28 cellular contexts compared by ENCODE assay signal in genomic region chr3:133948131-133948810, GRCh38. TPM values are rescaled to one million over a fixed set of nuclear protein-coding genes. Genes with fewer than 3 reads are reported as not detected.
A peak's percentile ranks its signal among the peaks of the same experiment; 100 is the strongest.
DNase-seq lines count a peak whose midpoint lies in the region; ATAC-seq and TF ChIP-seq lines count a peak whose summit lies in the region.
"Had no signal": no experiment of that assay in that cellular context is flagged by ENCODE, and none has a peak within 500 bp of the region (broad histone marks: within the 10 kb centered on the region; RNA-seq: fewer than 3 reads in every experiment).

No MANE protein-coding gene starts in this region.

- TF ChIP-seq POLR2A in stomach (IDR thresholded peaks at IDR 0.05), result no peak

- H3K27me3 ChIP-seq in stomach, result no peaks in the 10 kb centered on the region
- H3K27me3 ChIP-seq: colonic mucosa, hepatocyte had no signal

- 72 to 95% (median 79%) methylated on average over 7 to 9 of the region's 9 CpGs for WGBS in stomach, 5 donors

- no peaks in the 10 kb centered on the region for H3K36me3 ChIP-seq in stomach
- H3K36me3 ChIP-seq: colonic mucosa had no signal

- no peak for TF ChIP-seq EP300 in stomach (IDR thresholded peaks at IDR 0.05)

- peaks cover 20 to 35% (median 28%) of the 10 kb centered on the region in 4 donors for H3K4me1 ChIP-seq in stomach
- H3K4me1 ChIP-seq: colonic mucosa had no signal

- peak overlapping the region in 3 of 5 donors; percentile 15 to 47 (median 46) for H3K27ac ChIP-seq in stomach
- H3K27ac ChIP-seq: colonic mucosa, hepatocyte had no signal

- H3K4me3 ChIP-seq in iPS-18c (ENCODE audit: insufficient read depth, low read depth, low read length), result 0 out of 2 replicates have a peak overlapping the region, but pooled peaks have one; percentile 15
- H3K4me3 ChIP-seq in stomach, result no peak overlapping the region
- H3K4me3 ChIP-seq: colonic mucosa, hepatocyte had no signal

- H3K9me3 ChIP-seq in iPS-18c (ENCODE audit: control insufficient read depth, insufficient read depth, low read length) (peaks cover 3% of the 10 kb centered on the region), stomach (peaks cover 0 to 8% (median 0%) of the 10 kb centered on the region in 4 donors)
- H3K9me3 ChIP-seq: colonic mucosa had no signal

- intact Hi-C loops in stomach (cut with DNase I; ENCODE audit: low total_unique reads), result no loop called here

- no peak for TF ChIP-seq CTCF in stomach (IDR thresholded peaks at IDR 0.05)

- ATAC-seq in esophagus mucosa (peak; percentile 7), HG02870 (IDR thresholded peaks at IDR 0.05; ENCODE audit: unreplicated experiment) (no peak)
- ATAC-seq: activated CD8-positive, alpha-beta memory T cell treated with anti-CD3 and anti-CD28 coated beads, Interleukin-2, amount 10 ng/mL, durations not matched to agents 7 days and 5 days; activated T-cell treated with anti-CD3 and anti-CD28 coated beads, Interleukin-2, amount 50 U/mL, for 72 hours; left lobe of liver; naive thymus-derived CD8-positive, alpha-beta T cell; Panc1 had no signal

- DNase-seq in NCI-H69 (lab: John Stamatoyannopoulos, UW) (peak; percentile 39), stomach (no peak), GDM1 (lab: John Stamatoyannopoulos, UW) (no peak), NCI-H82 treated with DMSO at 0.1 percent for 48 hours (lab: John Stamatoyannopoulos, UW; ENCODE audit: unreplicated experiment) (no peak)
- DNase-seq: activated B cell treated with CpG ODN at 0.5 μM for 24 hours; activated CD4-positive, alpha-beta T cell treated with anti-CD3 and anti-CD28 coated beads, Interleukin-2, amount 50 U/mL, for 1 hour; activated CD8-positive, alpha-beta memory T cell treated with anti-CD3 and anti-CD28 coated beads, Interleukin-2, amount 10 ng/mL, durations not matched to agents 7 days and 5 days; activated naive CD4-positive, alpha-beta T cell treated with Interleukin-2 at 50 U/mL for 16 hours; activated T-cell treated with anti-CD3 and anti-CD28 coated beads, Interleukin-2, amount 50 U/mL, for 72 hours; CD4-positive, CD25-positive, alpha-beta regulatory T cell; colonic mucosa; effector memory CD4-positive, alpha-beta T cell; foreskin melanocyte; immature natural killer cell; IMR-90; midbrain; naive thymus-derived CD8-positive, alpha-beta T cell; NCI-H1048; NCI-H187; NCI-H526 treated with DMSO at 0.1 percent for 48 hours; occipital lobe; small intestine had no signal

RNA-seq across cellular contexts. Expression of gene RAB6B, which starts 52.6 kb away (rescaled TPM):
- total RNA-seq in esophagus mucosa (3.3 TPM), stomach (1 to 10 TPM in 3 of 5 donors, under 1 TPM in 2; 0.58 to 6.1 (median 1.2) TPM)
- 1 to 10 TPM; 1.9 to 7.5 (median 1.9) TPM for polyA plus RNA-seq in stomach
- total RNA-seq: activated B cell treated with CpG ODN at 0.5 μM for 24 hours; naive thymus-derived CD8-positive, alpha-beta T cell had no signal
